In genomic region chr17:51435641-51436091, GRCh38 we compare ENCODE assay signal across 8 cellular contexts.
DNase-seq lines count a peak whose midpoint lies in the region; ATAC-seq and TF ChIP-seq lines count a peak whose summit lies in the region.

No MANE protein-coding gene starts in this region.

- intact Hi-C loops in colonic mucosa (cut with DNase I) = no loop called here

- peaks cover 21% of the 10 kb centered on the region for H3K4me1 Mint-ChIP-seq in nephron progenitor cell

- H3K9me3 ChIP-seq in SJSA1 (replicated peaks) (no peaks in the 10 kb centered on the region; the same call in 1 of the 2 replicates), colonic mucosa (no peaks in the 10 kb centered on the region)

- H3K4me3 ChIP-seq in KMS-11 (IDR thresholded peaks at IDR 0.05; ENCODE audit: insufficient read depth, low read depth, low read length) (no peak overlapping the region), SJSA1 (no peak overlapping the region), colonic mucosa (no peak overlapping the region)

- H3K9me3 Mint-ChIP-seq in nephron progenitor cell = peaks cover 9% of the 10 kb centered on the region

- H3K27ac Mint-ChIP-seq in nephron progenitor cell = no peak overlapping the region

- H3K4me3 Mint-ChIP-seq in nephron progenitor cell = no peak overlapping the region

- H4K20me1 ChIP-seq in KMS-11 (ENCODE audit: insufficient read depth) = no peaks in the 10 kb centered on the region

- H3K27ac ChIP-seq in KMS-11 (no peak overlapping the region), SJSA1 (no peak overlapping the region), colonic mucosa (no peak overlapping the region)

- peak; percentile 41 for DNase-seq in SIG-M5 treated with dmso at 0.1 percent for 504 hours (lab: John Stamatoyannopoulos, UW; ENCODE audit: unreplicated experiment)
- no peak for DNase-seq in SIG-M5 (lab: John Stamatoyannopoulos, UW)
- DNase-seq in SJSA1 (ENCODE audit: low read depth in 1 of 2, low spot score in 2 of 2) = peak; percentile 24 to 61
- DNase-seq in colonic mucosa = peak; percentile 42
- peak; percentile 62 for DNase-seq in nephron progenitor cell
- no peak for DNase-seq in AG08396 (ENCODE audit: low spot score)

- H3K36me3 ChIP-seq in KMS-11 (ENCODE audit: insufficient read depth) (no peaks in the 10 kb centered on the region), SJSA1 (no peaks in the 10 kb centered on the region), colonic mucosa (no peaks in the 10 kb centered on the region)

- no peaks in the 10 kb centered on the region for H3K79me2 ChIP-seq in KMS-11 (ENCODE audit: insufficient read depth, low read depth)

- ATAC-seq in HG02763 (IDR thresholded peaks at IDR 0.05; ENCODE audit: unreplicated experiment) = no peak

- H3K36me3 Mint-ChIP-seq in nephron progenitor cell (ENCODE audit: low read depth) = no peaks in the 10 kb centered on the region

- H2AFZ ChIP-seq in KMS-11 (ENCODE audit: low read depth) = no peak overlapping the region

- H3K9ac ChIP-seq in KMS-11 (no peak overlapping the region), colonic mucosa (ENCODE audit: low read depth in 2 of 2, low read length in 2 of 2) (no peak overlapping the region)

- H3K27me3 ChIP-seq in KMS-11 (ENCODE audit: insufficient read depth, low read depth) (no peaks in the 10 kb centered on the region), SJSA1 (replicated peaks) (no peaks in the 10 kb centered on the region), colonic mucosa (no peaks in the 10 kb centered on the region)

- H3K4me1 ChIP-seq in KMS-11 (ENCODE audit: low read depth, poor library complexity, severe bottlenecking) (no peaks in the 10 kb centered on the region), SJSA1 (replicated peaks) (no peaks in the 10 kb centered on the region), colonic mucosa (no peaks in the 10 kb centered on the region)

- peaks cover 4% of the 10 kb centered on the region for H3K27me3 Mint-ChIP-seq in nephron progenitor cell (ENCODE audit: low read depth, poor library complexity)

- peak; percentile 31 for TF ChIP-seq CTCF in KMS-11 (conservative IDR thresholded peaks at IDR 0.05; ENCODE audit: low read depth, low read length)
- no peak for TF ChIP-seq CTCF in colonic mucosa (IDR thresholded peaks at IDR 0.05)
- TF ChIP-seq CTCF in nephron progenitor cell (IDR thresholded peaks at IDR 0.05) = peak; percentile 50

- no peak overlapping the region for H3K4me2 ChIP-seq in KMS-11

Comparison
In these comparisons a context has a peak if more than half of its experiments do, and no peak if none do; other contexts are left out.
1. DNase-seq: peak in SIG-M5 treated with dmso at 0.1 percent for 504 hours (single experiment), SJSA1 (2 of 2), colonic mucosa (single experiment) and nephron progenitor cell (single experiment); none in SIG-M5 (single experiment) and AG08396 (single experiment).